8 cellular contexts compared by ENCODE assay signal in genomic region chr17:58352843-58353719, GRCh38. TPM values are rescaled to one million over a fixed set of nuclear protein-coding genes. Genes with fewer than 3 reads are reported as not detected.
DNase-seq lines count a peak whose midpoint lies in the region; ATAC-seq and TF ChIP-seq lines count a peak whose summit lies in the region.

No MANE protein-coding gene starts in this region.

- TSS peak; percentile 94 for BruUV-seq in Caco-2 (replicated peaks; lab: Mats Ljungman, UMichigan)

- no peak for DNase-seq in Caco-2
- peak; percentile 54 for DNase-seq in WTC11 (ENCODE audit: low spot score)
- DNase-seq in erythroblast (lab: John Stamatoyannopoulos, UW), result peak; percentile 78 to 82
- DNase-seq in naive B cell, result peak; percentile 47
- DNase-seq in SK-N-DZ (ENCODE audit: low spot score), result no peak

- H3K4me1 Mint-ChIP-seq in Caco-2 (ENCODE audit: low read depth, unreplicated experiment) (peaks cover 11% of the 10 kb centered on the region), WTC11 (peaks cover 19% of the 10 kb centered on the region), naive B cell (peaks cover 32 to 45% (median 39%) of the 10 kb centered on the region in 3 donors)

- peak overlapping the region; percentile 46 for H3K4me3 ChIP-seq in Caco-2 (ENCODE audit: low read depth, low read length)
- H3K4me3 ChIP-seq in HUES6 (ENCODE audit: low read depth, low read length), result peak overlapping the region; percentile 100

- H3K9me3 Mint-ChIP-seq in Caco-2 (ENCODE audit: unreplicated experiment) (no peaks in the 10 kb centered on the region), WTC11 (no peaks in the 10 kb centered on the region), naive B cell (no peaks in the 10 kb centered on the region)

- H3K36me3 ChIP-seq in Caco-2 (ENCODE audit: control insufficient read depth, insufficient read depth, low read length), result peaks cover 10% of the 10 kb centered on the region
- H3K36me3 ChIP-seq in HUES6 (ENCODE audit: control insufficient read depth, insufficient read depth, low read length), result peaks cover 42% of the 10 kb centered on the region

- peak overlapping the region; percentile 82 for H3K4me3 Mint-ChIP-seq in Caco-2 (ENCODE audit: unreplicated experiment)
- peak overlapping the region; percentile 100 for H3K4me3 Mint-ChIP-seq in WTC11
- peak overlapping the region; percentile 95 to 100 (median 99) for H3K4me3 Mint-ChIP-seq in naive B cell

- H3K27me3 ChIP-seq in Caco-2 (replicated peaks; ENCODE audit: control insufficient read depth, insufficient read depth, low read length), result no peaks in the 10 kb centered on the region
- H3K27me3 ChIP-seq in HUES6 (ENCODE audit: control insufficient read depth, insufficient read depth, low read length), result no peaks in the 10 kb centered on the region

- TF ChIP-seq POLR2A in erythroblast (IDR thresholded peaks at IDR 0.05; ENCODE audit: low read length), result no peak

- peak; percentile 41 for ATAC-seq in WTC11
- peak; percentile 31 for ATAC-seq in naive B cell (ENCODE audit: low read depth in 2 of 2)
- ATAC-seq in GM18909 (IDR thresholded peaks at IDR 0.05; ENCODE audit: poor library complexity, unreplicated experiment), result no peak
- ATAC-seq in GM18520 (IDR thresholded peaks at IDR 0.05; ENCODE audit: unreplicated experiment), result no peak

- no peaks in the 10 kb centered on the region for H3K9me3 ChIP-seq in Caco-2
- no peaks in the 10 kb centered on the region for H3K9me3 ChIP-seq in HUES6 (ENCODE audit: control insufficient read depth, insufficient read depth, low read depth, low read length)

- peak overlapping the region; percentile 99 for H3K9ac ChIP-seq in HUES6 (ENCODE audit: low read length)

- CTCF ChIA-PET in Caco-2 (lab: Charles Lee) (interaction anchor here (1.4 to 3.5 kb wide), 3 partner anchors 36 to 64 kb away, joined by 4 to 29 read pairs (median 15); partner anchors contain the start of gene RNF43), WTC11 (lab: Charles Lee) (interaction anchor here (0.7 to 4.0 kb wide), 16 partner anchors 12 to 105 kb away, joined by 3 to 54 read pairs (median 6); partner anchors contain the start of genes RNF43 and TSPOAP1)

- H3K4me1 ChIP-seq in Caco-2 (no peaks in the 10 kb centered on the region), HUES6 (ENCODE audit: control insufficient read depth, insufficient read depth, low read length) (peaks cover 17% of the 10 kb centered on the region)

- TF ChIP-seq CTCF in Caco-2 (IDR thresholded peaks at IDR 0.05; ENCODE audit: insufficient read depth in 1 of 2, low read depth in 1 of 2, low read length in 1 of 2, severe bottlenecking in 1 of 2, unreplicated experiment in 1 of 2) (no peak), WTC11 (IDR thresholded peaks at IDR 0.05) (no peak)

- H3K36me3 Mint-ChIP-seq in Caco-2 (ENCODE audit: insufficient read depth, unreplicated experiment) (peaks cover 91% of the 10 kb centered on the region), WTC11 (peaks cover 26% of the 10 kb centered on the region), naive B cell (peaks cover 7 to 15% of the 10 kb centered on the region in 2 donors)

- H3K27ac Mint-ChIP-seq in Caco-2 (ENCODE audit: unreplicated experiment) (peak overlapping the region; percentile 54), WTC11 (peak overlapping the region; percentile 98), naive B cell (peak overlapping the region; percentile 97 to 99 (median 98))

- no peaks in the 10 kb centered on the region for H3K27me3 Mint-ChIP-seq in Caco-2 (ENCODE audit: insufficient read depth, unreplicated experiment)
- H3K27me3 Mint-ChIP-seq in WTC11 (ENCODE audit: low read depth), result no peaks in the 10 kb centered on the region; the same call in 1 of the 2 replicates
- H3K27me3 Mint-ChIP-seq in naive B cell, result no peaks in the 10 kb centered on the region

- intact Hi-C loops in Caco-2 (cut with micrococcal nuclease; ENCODE audit: unreplicated experiment), result loop anchor here (1.0 kb wide), 2 partner anchors 11 to 64 kb away; partner anchors contain the start of gene RNF43

- H3K27ac ChIP-seq in HUES6 (ENCODE audit: low read depth, low read length), result peak overlapping the region; percentile 92; the same call in 1 of the 2 replicates

- POLR2A ChIA-PET in Caco-2 (lab: Charles Lee), result interaction anchor here (1.1 to 3.0 kb wide), 4 partner anchors 11 to 67 kb away, joined by 3 to 25 read pairs (median 10); partner anchors contain the start of gene RNF43
- POLR2A ChIA-PET in WTC11 (lab: Charles Lee), result interaction anchor here (0.8 to 4.4 kb wide), 10 partner anchors 11 to 77 kb away, joined by 3 to 61 read pairs (median 5); partner anchors contain the start of gene RNF43

TF ChIP-seq in WTC11, 78 proteins besides CTCF, POLR2A, EP300 and RAD21:
- TF ChIP-seq TEAD1 (CRISPR knock-in tag; IDR thresholded peaks at IDR 0.05), result peak; percentile 28; the same call in 1 of the 2 replicates
- TF ChIP-seq GTF2I (CRISPR knock-in tag; conservative IDR thresholded peaks at IDR 0.05), result no peak
TF ChIP-seq in WTC11: peak in this region for 1.

RNA-seq across cellular contexts. Expression of gene SUPT4H1, which starts 1.1 kb away (rescaled TPM):
- total RNA-seq in Caco-2 (2022), result 70.9 and 71.4 TPM in 2 replicates
- total RNA-seq in WTC11 (2021), result 85.5 to 91.1 TPM (median 89.3 TPM) in 3 replicates
- 100 to 1,000 TPM in 4 of 6 donors, 10 to 100 TPM in 2; 77.4 to 128 (median 110) TPM for polyA plus RNA-seq in naive B cell (ENCODE audit: low read depth in 6 of 6)
- polyA plus RNA-seq in SK-N-DZ (2014; cell fraction: cytosol; rRNA removed), result 215 and 376 TPM in 2 replicates
- 80.2 and 156 TPM in 2 replicates for polyA plus RNA-seq in SK-N-DZ (2014; cell fraction: nucleus; rRNA removed)

RNA-seq across cellular contexts. Expression of gene TSPOAP1, which starts 24.5 kb away (rescaled TPM):
- total RNA-seq in Caco-2 (2022) (6.0 and 7.4 TPM in 2 replicates), WTC11 (2021) (10.9 to 19.0 TPM (median 16.4 TPM) in 3 replicates)
- under 1 TPM in 4 of 6 donors, not detected in 2; 0.03 to 0.58 (median 0.38) TPM for polyA plus RNA-seq in naive B cell (ENCODE audit: low read depth in 6 of 6)
- 11.4 and 23.2 TPM in 2 replicates for polyA plus RNA-seq in SK-N-DZ (2014; cell fraction: cytosol; rRNA removed)
- polyA plus RNA-seq in SK-N-DZ (2014; cell fraction: nucleus; rRNA removed), result 65.5 and 69.6 TPM in 2 replicates

Comparison
In these comparisons a context has a peak if more than half of its experiments do, and no peak if none do; other contexts are left out.
1. DNase-seq: peak in WTC11 (single experiment), erythroblast (2 of 2) and naive B cell (single experiment); none in Caco-2 (0 of 2) and SK-N-DZ (single experiment).
2. ATAC-seq: peak in WTC11 (single experiment) and naive B cell (2 of 2); none in GM18909 (single experiment) and GM18520 (single experiment).
3. Peak in every context shown above with its lines, with median percentiles within 50 percentile points of each other: H3K27ac Mint-ChIP-seq and H3K4me3 Mint-ChIP-seq.